ENCODE assay signal across 10 cellular contexts in the genomic region with DNA sequence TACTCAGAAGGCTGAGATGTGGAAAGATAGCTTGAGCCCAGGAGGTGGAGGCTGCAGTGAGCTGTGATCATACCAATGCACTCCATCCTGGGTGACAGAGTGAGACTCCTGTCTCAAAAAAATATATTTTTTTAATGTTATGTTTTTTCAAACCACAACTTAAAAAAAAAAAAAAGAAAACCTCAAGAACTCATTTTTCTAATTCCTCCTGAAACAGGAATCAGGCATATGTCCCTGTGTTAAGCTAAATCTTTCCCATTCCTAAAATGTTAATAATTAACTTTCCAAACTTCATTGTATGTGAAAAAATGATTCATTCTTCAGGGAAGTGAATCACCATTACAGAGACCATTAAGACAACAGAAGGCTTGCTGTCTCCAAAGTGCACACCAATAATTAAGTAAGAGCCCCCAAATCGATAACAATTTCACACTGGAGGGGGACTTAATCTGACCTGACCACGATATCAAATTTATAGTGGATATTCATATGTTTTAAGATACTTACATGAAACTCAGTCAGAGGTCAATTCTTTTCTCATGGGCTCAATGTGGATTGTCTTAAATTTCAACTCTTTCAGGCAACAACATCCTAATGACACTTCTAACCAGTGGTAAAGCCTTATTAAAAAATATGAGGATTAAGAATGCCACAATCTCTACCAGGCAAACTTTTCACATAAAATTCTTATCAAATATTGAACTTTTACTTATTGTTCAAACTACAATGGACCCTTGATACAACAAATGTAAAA. TPM values are rescaled to one million over a fixed set of nuclear protein-coding genes. Genes with fewer than 3 reads are reported as not detected.
DNase-seq lines count a peak whose midpoint lies in the region; ATAC-seq, FAIRE-seq and TF ChIP-seq lines count a peak whose summit lies in the region.
"Had no signal": no experiment of that assay in that cellular context is flagged by ENCODE, and none has a peak within 500 bp of the region (broad histone marks: within the 10 kb centered on the region; RNA-seq: fewer than 3 reads in every experiment).

No MANE protein-coding gene starts in this region.

- intact Hi-C loops in lower lobe of right lung (cut with DNase I), result loop anchor here (10.0 kb wide), 1 partner anchor 158 kb away; no protein-coding TSS in a partner anchor

- no peak overlapping the region for H3K27ac ChIP-seq in lower lobe of right lung

- H3K27me3 ChIP-seq in bronchial epithelial cell (ENCODE audit: control insufficient read depth, insufficient read depth, low read length) (no peaks in the 10 kb centered on the region), lower lobe of right lung (ENCODE audit: low read depth) (no peaks in the 10 kb centered on the region)

- no peaks in the 10 kb centered on the region for H3K36me3 ChIP-seq in bronchial epithelial cell (ENCODE audit: control insufficient read depth, insufficient read depth, low read length)
- H3K36me3 ChIP-seq in lower lobe of right lung, result no peaks in the 10 kb centered on the region

- FAIRE-seq in bronchial epithelial cell (lab: Jason Lieb, UNC) (no peak), frontal cortex (lab: Jason Lieb, UNC) (no peak)

- H3K9me3 ChIP-seq in lower lobe of right lung, result no peaks in the 10 kb centered on the region

- TF ChIP-seq CTCF in bronchial epithelial cell (IDR thresholded peaks at IDR 0.05; ENCODE audit: insufficient read depth, low read length, severe bottlenecking), result no peak
- TF ChIP-seq CTCF in lower lobe of right lung (IDR thresholded peaks at IDR 0.05), result no peak
- no peak for TF ChIP-seq CTCF in GM20000 (IDR thresholded peaks at IDR 0.05; ENCODE audit: extremely low read depth, missing control alignments)

- DNase-seq in AG08396 (ENCODE audit: low spot score) (peak; percentile 37), HT1080 (ENCODE audit: low read depth) (peak; percentile 80), bronchial epithelial cell (ENCODE audit: low read depth) (peak; percentile 83), lower lobe of right lung (no peak), NCI-H2196 treated with DMSO at 0.1 percent for 48 hours (lab: John Stamatoyannopoulos, UW; ENCODE audit: unreplicated experiment) (no peak), GM20000 (ENCODE audit: low spot score) (no peak), frontal cortex (ENCODE audit: low spot score in 2 of 2) (no peak)
- DNase-seq: NCI-H1694; stimulated activated CD4-positive, alpha-beta T cell treated with anti-CD3 and anti-CD28 coated beads, Interleukin-2, amount 100 ng/mL, for 24 hours had no signal

- peaks cover 75% of the 10 kb centered on the region for H3K4me1 ChIP-seq in lower lobe of right lung

- H3K4me3 ChIP-seq in bronchial epithelial cell (ENCODE audit: low read depth, low read length), result no peak overlapping the region
- H3K4me3 ChIP-seq in lower lobe of right lung, result peak overlapping the region; percentile 88

- ATAC-seq in lower lobe of right lung (no peak), HG03095 (IDR thresholded peaks at IDR 0.05; ENCODE audit: unreplicated experiment) (no peak)

RNA-seq across cellular contexts. Expression of a gene that starts 5.2 kb away (rescaled TPM):
- total RNA-seq in HT1080 (2014; rRNA removed; shearing (Covaris generic)), result 14.6 and 15.2 TPM in 2 replicates
- 18.3 and 21.9 TPM in 2 replicates for polyA plus RNA-seq in HT1080 (2015; cell fraction: cytosol; rRNA removed)
- 44.3 and 46.6 TPM in 2 replicates for polyA plus RNA-seq in HT1080 (2015; cell fraction: nucleus; rRNA removed)
- 37.6 and 58.8 TPM in 2 replicates for total RNA-seq in bronchial epithelial cell
- 152 TPM for total RNA-seq in lower lobe of right lung
- total RNA-seq in frontal cortex, result 41.6 TPM

Comparison
In these comparisons a context has a peak if more than half of its experiments do, and no peak if none do; other contexts are left out.
1. DNase-seq: peak in AG08396 (single experiment), HT1080 (single experiment) and bronchial epithelial cell (single experiment); none in lower lobe of right lung (single experiment), NCI-H2196 treated with DMSO at 0.1 percent for 48 hours (single experiment), GM20000 (single experiment) and frontal cortex (0 of 2).